In genomic region chr2:86556508-86556907, GRCh38 we compare ENCODE assay signal across 1 cellular context.
TF ChIP-seq lines count a peak whose summit lies in the region.

No MANE protein-coding gene starts in this region.

TF ChIP-seq in HepG2, 621 proteins besides CTCF, POLR2A, EP300 and RAD21 (continued from another document and continues in another):
- TF ChIP-seq, protein P1, sequence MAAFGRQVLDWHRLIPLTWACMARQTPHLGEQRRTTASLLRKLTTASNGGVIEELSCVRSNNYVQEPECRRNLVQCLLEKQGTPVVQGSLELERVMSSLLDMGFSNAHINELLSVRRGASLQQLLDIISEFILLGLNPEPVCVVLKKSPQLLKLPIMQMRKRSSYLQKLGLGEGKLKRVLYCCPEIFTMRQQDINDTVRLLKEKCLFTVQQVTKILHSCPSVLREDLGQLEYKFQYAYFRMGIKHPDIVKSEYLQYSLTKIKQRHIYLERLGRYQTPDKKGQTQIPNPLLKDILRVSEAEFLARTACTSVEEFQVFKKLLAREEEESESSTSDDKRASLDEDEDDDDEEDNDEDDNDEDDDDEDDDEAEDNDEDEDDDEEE (CRISPR knock-in tag; IDR thresholded peaks at IDR 0.05): no peak
- TF ChIP-seq E2F2 (CRISPR knock-in tag; IDR thresholded peaks at IDR 0.05; ENCODE audit: borderline replicate concordance) (no peak), HNRNPH1 (optimal IDR thresholded peaks at IDR 0.05; ENCODE audit: low read depth, low read length) (no peak), ARHGAP35 (CRISPR knock-in tag; IDR thresholded peaks at IDR 0.05; ENCODE audit: borderline replicate concordance) (no peak), ZBTB39 (CRISPR knock-in tag; IDR thresholded peaks at IDR 0.05) (no peak), ZNF614 (CRISPR knock-in tag; IDR thresholded peaks at IDR 0.05; ENCODE audit: borderline replicate concordance) (0 out of 2 replicates have a peak, but pooled peaks have one; percentile 41), KLF15 (CRISPR knock-in tag; IDR thresholded peaks at IDR 0.05; ENCODE audit: borderline replicate concordance) (no peak), XRCC5 (optimal IDR thresholded peaks at IDR 0.05; ENCODE audit: low read length) (no peak), ZNF382 (CRISPR knock-in tag; IDR thresholded peaks at IDR 0.05; ENCODE audit: borderline replicate concordance) (no peak), EED (CRISPR knock-in tag; IDR thresholded peaks at IDR 0.05) (no peak), MLLT10 (CRISPR knock-in tag; IDR thresholded peaks at IDR 0.05) (no peak), JUND (CRISPR knock-in tag; IDR thresholded peaks at IDR 0.05) (no peak), ZNF510 (CRISPR knock-in tag; IDR thresholded peaks at IDR 0.05; ENCODE audit: low read depth) (no peak), ZNF672 (CRISPR knock-in tag; IDR thresholded peaks at IDR 0.05) (no peak), RBM22 (optimal IDR thresholded peaks at IDR 0.05; ENCODE audit: low read length) (no peak), SIN3A (IDR thresholded peaks at IDR 0.05; ENCODE audit: borderline replicate concordance, low read depth, low read length) (no peak), PRPF4 (IDR thresholded peaks at IDR 0.05; ENCODE audit: low read depth, low read length, poor library complexity, severe bottlenecking) (no peak), FOXP4 (CRISPR knock-in tag; IDR thresholded peaks at IDR 0.05) (peak; percentile 83; the same call in 1 of the 2 replicates), FIP1L1 (IDR thresholded peaks at IDR 0.05; ENCODE audit: borderline replicate concordance, insufficient read depth, low read depth, low read length) (no peak), GABPB1 (CRISPR knock-in tag; IDR thresholded peaks at IDR 0.05) (no peak), HIC2 (CRISPR knock-in tag; IDR thresholded peaks at IDR 0.05; ENCODE audit: low read depth) (no peak), ZGPAT (CRISPR knock-in tag; IDR thresholded peaks at IDR 0.05) (peak; percentile 85; the same call in 1 of the 2 replicates), ZNF12 (CRISPR knock-in tag; IDR thresholded peaks at IDR 0.05) (peak; percentile 53; the same call in 1 of the 2 replicates), SRSF4 (IDR thresholded peaks at IDR 0.05; ENCODE audit: low read depth, low read length, poor library complexity, severe bottlenecking) (no peak), GTF2F1 (IDR thresholded peaks at IDR 0.05; ENCODE audit: low read length) (no peak), ZNF3 (CRISPR knock-in tag; IDR thresholded peaks at IDR 0.05) (no peak), TBP (CRISPR knock-in tag; IDR thresholded peaks at IDR 0.05) (no peak), EZH2 (conservative IDR thresholded peaks at IDR 0.05; ENCODE audit: low read depth, low read length) (no peak), DNMT1 (CRISPR knock-in tag; IDR thresholded peaks at IDR 0.05) (no peak), NFATC3 (CRISPR knock-in tag; IDR thresholded peaks at IDR 0.05) (no peak), ZNF33B (CRISPR knock-in tag; IDR thresholded peaks at IDR 0.05) (no peak), ZFP36L2 (CRISPR knock-in tag; IDR thresholded peaks at IDR 0.05) (no peak), MAFF (IDR thresholded peaks at IDR 0.05; ENCODE audit: low read depth, low read length) (no peak), NR1H2 (CRISPR knock-in tag; IDR thresholded peaks at IDR 0.05; ENCODE audit: borderline replicate concordance, low read depth) (no peak), PBX2 (CRISPR knock-in tag; IDR thresholded peaks at IDR 0.05) (no peak), PHF8 (CRISPR knock-in tag; IDR thresholded peaks at IDR 0.05) (no peak), SETDB1 (CRISPR knock-in tag; IDR thresholded peaks at IDR 0.05; ENCODE audit: borderline replicate concordance) (peak; percentile 91; the same call in 1 of the 2 replicates), ZSCAN12 (CRISPR knock-in tag; IDR thresholded peaks at IDR 0.05) (no peak)
- TF ChIP-seq, protein P2, sequence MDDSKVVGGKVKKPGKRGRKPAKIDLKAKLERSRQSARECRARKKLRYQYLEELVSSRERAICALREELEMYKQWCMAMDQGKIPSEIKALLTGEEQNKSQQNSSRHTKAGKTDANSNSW (CRISPR knock-in tag; IDR thresholded peaks at IDR 0.05; ENCODE audit: borderline replicate concordance): no peak
- TF ChIP-seq, protein P3, sequence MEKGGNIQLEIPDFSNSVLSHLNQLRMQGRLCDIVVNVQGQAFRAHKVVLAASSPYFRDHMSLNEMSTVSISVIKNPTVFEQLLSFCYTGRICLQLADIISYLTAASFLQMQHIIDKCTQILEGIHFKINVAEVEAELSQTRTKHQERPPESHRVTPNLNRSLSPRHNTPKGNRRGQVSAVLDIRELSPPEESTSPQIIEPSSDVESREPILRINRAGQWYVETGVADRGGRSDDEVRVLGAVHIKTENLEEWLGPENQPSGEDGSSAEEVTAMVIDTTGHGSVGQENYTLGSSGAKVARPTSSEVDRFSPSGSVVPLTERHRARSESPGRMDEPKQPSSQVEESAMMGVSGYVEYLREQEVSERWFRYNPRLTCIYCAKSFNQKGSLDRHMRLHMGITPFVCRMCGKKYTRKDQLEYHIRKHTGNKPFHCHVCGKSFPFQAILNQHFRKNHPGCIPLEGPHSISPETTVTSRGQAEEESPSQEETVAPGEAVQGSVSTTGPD (CRISPR knock-in tag; IDR thresholded peaks at IDR 0.05): no peak
- TF ChIP-seq, protein P4, sequence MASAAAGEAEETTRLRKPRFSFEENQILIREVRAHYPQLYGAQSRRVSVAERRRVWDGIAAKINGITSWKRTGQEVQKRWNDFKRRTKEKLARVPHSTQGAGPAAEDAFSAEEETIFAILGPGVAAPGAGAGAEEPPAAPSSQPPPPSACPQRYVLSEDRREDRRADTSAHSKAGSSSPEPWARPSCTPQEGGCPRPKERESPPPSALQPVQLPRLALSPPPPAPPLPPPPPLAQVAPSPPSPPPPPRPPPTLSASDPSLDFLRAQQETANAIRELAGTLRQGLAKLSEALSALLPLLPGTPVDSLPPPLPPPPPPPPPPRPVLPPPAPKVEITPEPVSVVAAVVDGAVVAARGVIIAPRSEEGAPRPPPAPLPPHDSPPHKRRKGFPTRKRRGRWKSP (CRISPR knock-in tag; IDR thresholded peaks at IDR 0.05): no peak
- TF ChIP-seq, protein P5, sequence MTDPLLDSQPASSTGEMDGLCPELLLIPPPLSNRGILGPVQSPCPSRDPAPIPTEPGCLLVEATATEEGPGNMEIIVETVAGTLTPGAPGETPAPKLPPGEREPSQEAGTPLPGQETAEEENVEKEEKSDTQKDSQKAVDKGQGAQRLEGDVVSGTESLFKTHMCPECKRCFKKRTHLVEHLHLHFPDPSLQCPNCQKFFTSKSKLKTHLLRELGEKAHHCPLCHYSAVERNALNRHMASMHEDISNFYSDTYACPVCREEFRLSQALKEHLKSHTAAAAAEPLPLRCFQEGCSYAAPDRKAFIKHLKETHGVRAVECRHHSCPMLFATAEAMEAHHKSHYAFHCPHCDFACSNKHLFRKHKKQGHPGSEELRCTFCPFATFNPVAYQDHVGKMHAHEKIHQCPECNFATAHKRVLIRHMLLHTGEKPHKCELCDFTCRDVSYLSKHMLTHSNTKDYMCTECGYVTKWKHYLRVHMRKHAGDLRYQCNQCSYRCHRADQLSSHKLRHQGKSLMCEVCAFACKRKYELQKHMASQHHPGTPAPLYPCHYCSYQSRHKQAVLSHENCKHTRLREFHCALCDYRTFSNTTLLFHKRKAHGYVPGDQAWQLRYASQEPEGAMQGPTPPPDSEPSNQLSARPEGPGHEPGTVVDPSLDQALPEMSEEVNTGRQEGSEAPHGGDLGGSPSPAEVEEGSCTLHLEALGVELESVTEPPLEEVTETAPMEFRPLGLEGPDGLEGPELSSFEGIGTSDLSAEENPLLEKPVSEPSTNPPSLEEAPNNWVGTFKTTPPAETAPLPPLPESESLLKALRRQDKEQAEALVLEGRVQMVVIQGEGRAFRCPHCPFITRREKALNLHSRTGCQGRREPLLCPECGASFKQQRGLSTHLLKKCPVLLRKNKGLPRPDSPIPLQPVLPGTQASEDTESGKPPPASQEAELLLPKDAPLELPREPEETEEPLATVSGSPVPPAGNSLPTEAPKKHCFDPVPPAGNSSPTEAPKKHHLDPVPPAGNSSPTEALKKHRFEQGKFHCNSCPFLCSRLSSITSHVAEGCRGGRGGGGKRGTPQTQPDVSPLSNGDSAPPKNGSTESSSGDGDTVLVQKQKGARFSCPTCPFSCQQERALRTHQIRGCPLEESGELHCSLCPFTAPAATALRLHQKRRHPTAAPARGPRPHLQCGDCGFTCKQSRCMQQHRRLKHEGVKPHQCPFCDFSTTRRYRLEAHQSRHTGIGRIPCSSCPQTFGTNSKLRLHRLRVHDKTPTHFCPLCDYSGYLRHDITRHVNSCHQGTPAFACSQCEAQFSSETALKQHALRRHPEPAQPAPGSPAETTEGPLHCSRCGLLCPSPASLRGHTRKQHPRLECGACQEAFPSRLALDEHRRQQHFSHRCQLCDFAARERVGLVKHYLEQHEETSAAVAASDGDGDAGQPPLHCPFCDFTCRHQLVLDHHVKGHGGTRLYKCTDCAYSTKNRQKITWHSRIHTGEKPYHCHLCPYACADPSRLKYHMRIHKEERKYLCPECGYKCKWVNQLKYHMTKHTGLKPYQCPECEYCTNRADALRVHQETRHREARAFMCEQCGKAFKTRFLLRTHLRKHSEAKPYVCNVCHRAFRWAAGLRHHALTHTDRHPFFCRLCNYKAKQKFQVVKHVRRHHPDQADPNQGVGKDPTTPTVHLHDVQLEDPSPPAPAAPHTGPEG (CRISPR knock-in tag; IDR thresholded peaks at IDR 0.05): 0 out of 2 replicates have a peak, but pooled peaks have one; percentile 38
